12 cellular contexts compared by ENCODE assay signal in the genomic region with DNA sequence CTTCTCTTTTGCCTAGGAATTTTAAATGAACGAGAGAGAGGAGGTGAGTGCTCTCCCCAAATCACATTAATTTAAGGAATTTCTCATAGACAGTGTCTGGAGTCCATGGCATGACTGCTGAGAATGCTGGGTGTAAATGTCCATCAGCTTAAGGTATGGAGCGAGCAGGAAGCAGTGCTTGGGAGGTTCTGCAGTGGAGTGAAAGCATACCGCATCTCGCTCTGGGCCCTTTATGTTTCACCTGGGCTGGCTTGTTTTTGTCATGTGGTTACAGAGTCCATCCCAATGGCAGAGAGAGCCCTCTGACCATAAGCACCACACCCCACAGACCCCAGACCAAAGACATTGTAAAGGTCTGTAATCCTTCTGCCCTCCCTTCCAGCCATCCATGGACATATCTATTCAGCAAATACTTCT. TPM values are rescaled to one million over a fixed set of nuclear protein-coding genes. Genes with fewer than 3 reads are reported as not detected.
A peak's percentile ranks its signal among the peaks of the same experiment; 100 is the strongest.
DNase-seq lines count a peak whose midpoint lies in the region; ATAC-seq and TF ChIP-seq lines count a peak whose summit lies in the region.
"Had no signal": no experiment of that assay in that cellular context is flagged by ENCODE, and none has a peak within 500 bp of the region (broad histone marks: within the 10 kb centered on the region; RNA-seq: fewer than 3 reads in every experiment).

No MANE protein-coding gene starts in this region.

- ATAC-seq in CD4-positive, alpha-beta T cell (ENCODE audit: poor library complexity): no peak
- peak; percentile 20; the same call in 1 of the 3 replicates for ATAC-seq in GM23338
- ATAC-seq in naive thymus-derived CD4-positive, alpha-beta T cell: no peak
- no peak for ATAC-seq in HG03280 (IDR thresholded peaks at IDR 0.05; ENCODE audit: unreplicated experiment)
- no peak for ATAC-seq in right lobe of liver
- no peak for ATAC-seq in GM21576 (IDR thresholded peaks at IDR 0.05; ENCODE audit: unreplicated experiment)

- POLR2A ChIA-PET in CD4-positive, alpha-beta T cell (lab: Charles Lee): interaction anchor here (0.7 to 17.9 kb wide), 16 partner anchors 11 to 97 kb away, joined by 3 to 301 read pairs (median 6); a partner anchor contains a TSS
- POLR2A ChIA-PET in naive thymus-derived CD4-positive, alpha-beta T cell (lab: Charles Lee): interaction anchor here (0.6 to 5.9 kb wide), 12 partner anchors 10 to 265 kb away, joined by 3 to 58 read pairs (median 7); a partner anchor contains a TSS

- H3K27me3 Mint-ChIP-seq in CD4-positive, alpha-beta T cell: no peaks in the 10 kb centered on the region
- peaks cover 4% of the 10 kb centered on the region for H3K27me3 Mint-ChIP-seq in GM23338 (ENCODE audit: insufficient read depth, low read depth, poor library complexity)
- no peaks in the 10 kb centered on the region for H3K27me3 Mint-ChIP-seq in activated T-helper 2 cell treated with anti-CD3 and anti-CD28 coated beads, Interferon-gamma antibody, Interleukin-2, Interleukin-4, amounts not matched to agents 10 μg/mL and 5 μg/mL and 100 μg/mL, durations not matched to agents 14 hours and 24 hours and 36 hours (ENCODE audit: low read depth)
- H3K27me3 Mint-ChIP-seq in naive thymus-derived CD4-positive, alpha-beta T cell: no peaks in the 10 kb centered on the region

- peak overlapping the region; percentile 83 for H3K27ac ChIP-seq in CD4-positive, alpha-beta T cell (ENCODE audit: low read depth, low read length)
- H3K27ac ChIP-seq in GM23338 (ENCODE audit: low read depth): no peak overlapping the region
- peak overlapping the region; percentile 78 for H3K27ac ChIP-seq in naive thymus-derived CD4-positive, alpha-beta T cell (ENCODE audit: low read depth, low read length)
- H3K27ac ChIP-seq in right lobe of liver: no peak overlapping the region
- H3K27ac ChIP-seq: neural progenitor cell had no signal

- H3K27me3 ChIP-seq in CD4-positive, alpha-beta T cell (ENCODE audit: control insufficient read depth, insufficient read depth, low read length): no peaks in the 10 kb centered on the region
- H3K27me3 ChIP-seq in GM23338 (ENCODE audit: insufficient read depth) (no peaks in the 10 kb centered on the region), right lobe of liver (no peaks in the 10 kb centered on the region)
- H3K27me3 ChIP-seq in naive thymus-derived CD4-positive, alpha-beta T cell (ENCODE audit: control insufficient read depth in 2 of 2, insufficient read depth in 2 of 2, low read length in 2 of 2): no peaks in the 10 kb centered on the region
- H3K27me3 ChIP-seq: ascending aorta, neural progenitor cell had no signal

- no peaks in the 10 kb centered on the region; the same call in 1 of the 2 replicates for H4K20me1 ChIP-seq in GM23338 (replicated peaks; ENCODE audit: insufficient read depth)

- H3K4me3 Mint-ChIP-seq in CD4-positive, alpha-beta T cell: peak overlapping the region; percentile 86
- H3K4me3 Mint-ChIP-seq in GM23338: no peak overlapping the region
- peak overlapping the region; percentile 73 for H3K4me3 Mint-ChIP-seq in activated T-helper 2 cell treated with anti-CD3 and anti-CD28 coated beads, Interferon-gamma antibody, Interleukin-2, Interleukin-4, amounts not matched to agents 10 μg/mL and 5 μg/mL and 100 μg/mL, durations not matched to agents 14 hours and 24 hours and 36 hours (ENCODE audit: low read depth)
- H3K4me3 Mint-ChIP-seq in naive thymus-derived CD4-positive, alpha-beta T cell: peak overlapping the region; percentile 82 to 97 (median 90)
- H3K4me3 Mint-ChIP-seq: neural progenitor cell had no signal

- no peak for DNase-seq in CD4-positive, alpha-beta T cell
- no peak for DNase-seq in GM23338 (ENCODE audit: low spot score)
- DNase-seq in activated T-helper 2 cell treated with anti-CD3 and anti-CD28 coated beads, Interferon-gamma antibody, Interleukin-2, Interleukin-4, amounts not matched to agents 10 μg/mL and 5 μg/mL and 100 μg/mL, durations not matched to agents 14 hours and 24 hours and 36 hours (ENCODE audit: low spot score): no peak
- DNase-seq in naive thymus-derived CD4-positive, alpha-beta T cell: no peak
- DNase-seq in iPS-NIHi7 (ENCODE audit: extremely low spot score): no peak
- DNase-seq in right lobe of liver: no peak
- DNase-seq: DMS 273 treated with DMSO at 0.1 percent for 48 hours, NCI-H2171 had no signal

- no peak overlapping the region for H2AFZ ChIP-seq in GM23338
- H2AFZ ChIP-seq: neural progenitor cell had no signal

- no peaks in the 10 kb centered on the region for H3K9me3 Mint-ChIP-seq in CD4-positive, alpha-beta T cell
- H3K9me3 Mint-ChIP-seq in GM23338: no peaks in the 10 kb centered on the region
- H3K9me3 Mint-ChIP-seq in activated T-helper 2 cell treated with anti-CD3 and anti-CD28 coated beads, Interferon-gamma antibody, Interleukin-2, Interleukin-4, amounts not matched to agents 10 μg/mL and 5 μg/mL and 100 μg/mL, durations not matched to agents 14 hours and 24 hours and 36 hours: no peaks in the 10 kb centered on the region
- peaks cover 0 to 3% (median 0%) of the 10 kb centered on the region in 11 donors for H3K9me3 Mint-ChIP-seq in naive thymus-derived CD4-positive, alpha-beta T cell
- H3K9me3 Mint-ChIP-seq: neural progenitor cell had no signal

- H3K36me3 ChIP-seq in GM23338 (ENCODE audit: insufficient read depth) (no peaks in the 10 kb centered on the region), right lobe of liver (no peaks in the 10 kb centered on the region)
- no peaks in the 10 kb centered on the region for H3K36me3 ChIP-seq in naive thymus-derived CD4-positive, alpha-beta T cell (ENCODE audit: control insufficient read depth in 2 of 3, insufficient read depth in 3 of 3, low read length in 3 of 3)
- H3K36me3 ChIP-seq: ascending aorta, neural progenitor cell had no signal

- no peak overlapping the region for H3K4me2 ChIP-seq in GM23338
- H3K4me2 ChIP-seq: neural progenitor cell had no signal

- CTCF ChIA-PET in CD4-positive, alpha-beta T cell (lab: Charles Lee): interaction anchor here (1.0 to 5.0 kb wide), 12 partner anchors 11 to 270 kb away, joined by 3 to 28 read pairs (median 6); a partner anchor contains a TSS
- CTCF ChIA-PET in naive thymus-derived CD4-positive, alpha-beta T cell (lab: Charles Lee): interaction anchor here (1.5 to 7.6 kb wide), 2 partner anchors 21 to 22 kb away, joined by 4 to 47 read pairs; no protein-coding TSS in a partner anchor

- H3K4me1 ChIP-seq in GM23338 (ENCODE audit: insufficient read depth): no peaks in the 10 kb centered on the region
- peaks cover 72 to 94% of the 10 kb centered on the region in 2 donors for H3K4me1 ChIP-seq in naive thymus-derived CD4-positive, alpha-beta T cell (ENCODE audit: control insufficient read depth in 2 of 2, insufficient read depth in 2 of 2, low read length in 2 of 2)
- no peaks in the 10 kb centered on the region for H3K4me1 ChIP-seq in right lobe of liver
- H3K4me1 ChIP-seq: neural progenitor cell had no signal

- no peak for TF ChIP-seq CTCF in CD4-positive, alpha-beta T cell (IDR thresholded peaks at IDR 0.05)
- TF ChIP-seq CTCF in GM23338 (conservative IDR thresholded peaks at IDR 0.05; ENCODE audit: low read depth in 2 of 2) (no peak), right lobe of liver (IDR thresholded peaks at IDR 0.05) (no peak)

- TF ChIP-seq POLR2A in right lobe of liver (IDR thresholded peaks at IDR 0.05): no peak

- WGBS in right lobe of liver (ENCODE audit: insufficient coverage, low coverage, low lambda C conversion rate, missing lambda C conversion rate): 23% methylated on average over 1 of the region's 4 CpGs

- H3K36me3 Mint-ChIP-seq in CD4-positive, alpha-beta T cell (ENCODE audit: low read depth): peaks cover 37% of the 10 kb centered on the region
- H3K36me3 Mint-ChIP-seq in GM23338 (ENCODE audit: low read depth): no peaks in the 10 kb centered on the region
- H3K36me3 Mint-ChIP-seq in activated T-helper 2 cell treated with anti-CD3 and anti-CD28 coated beads, Interferon-gamma antibody, Interleukin-2, Interleukin-4, amounts not matched to agents 10 μg/mL and 5 μg/mL and 100 μg/mL, durations not matched to agents 14 hours and 24 hours and 36 hours (ENCODE audit: low read depth): peaks cover 13% of the 10 kb centered on the region
- H3K36me3 Mint-ChIP-seq in naive thymus-derived CD4-positive, alpha-beta T cell: peaks cover 0 to 57% (median 0%) of the 10 kb centered on the region in 5 donors

- H3K27ac Mint-ChIP-seq in CD4-positive, alpha-beta T cell: peak overlapping the region; percentile 97
- H3K27ac Mint-ChIP-seq in GM23338: no peak overlapping the region
- H3K27ac Mint-ChIP-seq in activated T-helper 2 cell treated with anti-CD3 and anti-CD28 coated beads, Interferon-gamma antibody, Interleukin-2, Interleukin-4, amounts not matched to agents 10 μg/mL and 5 μg/mL and 100 μg/mL, durations not matched to agents 14 hours and 24 hours and 36 hours: peak overlapping the region; percentile 79
- H3K27ac Mint-ChIP-seq in naive thymus-derived CD4-positive, alpha-beta T cell: peak overlapping the region; percentile 84 to 99 (median 94)
- H3K27ac Mint-ChIP-seq: neural progenitor cell had no signal

- no peaks in the 10 kb centered on the region for H3K79me2 ChIP-seq in GM23338 (replicated peaks; ENCODE audit: insufficient read depth)

- H3K9me3 ChIP-seq in CD4-positive, alpha-beta T cell (ENCODE audit: control insufficient read depth, low read length): no peaks in the 10 kb centered on the region
- H3K9me3 ChIP-seq in naive thymus-derived CD4-positive, alpha-beta T cell (ENCODE audit: control insufficient read depth in 2 of 3, low read length in 3 of 3): no peaks in the 10 kb centered on the region
- H3K9me3 ChIP-seq in right lobe of liver: no peaks in the 10 kb centered on the region
- H3K9me3 ChIP-seq: ascending aorta had no signal

- H3K4me3 ChIP-seq in GM23338 (no peak overlapping the region), right lobe of liver (no peak overlapping the region)
- H3K4me3 ChIP-seq in naive thymus-derived CD4-positive, alpha-beta T cell (ENCODE audit: low read length): peak overlapping the region; percentile 46
- H3K4me3 ChIP-seq: neural progenitor cell had no signal

- intact Hi-C loops in CD4-positive, alpha-beta T cell (cut with DNase I, micrococcal nuclease): no loop called here
- intact Hi-C loops in activated T-helper 2 cell treated with anti-CD3 and anti-CD28 coated beads, Interferon-gamma antibody, Interleukin-2, Interleukin-4, amounts not matched to agents 10 μg/mL and 5 μg/mL and 100 μg/mL, durations not matched to agents 14 hours and 24 hours and 36 hours (cut with micrococcal nuclease): no loop called here
- intact Hi-C loops in naive thymus-derived CD4-positive, alpha-beta T cell (cut with micrococcal nuclease): loop anchor here in 1 of 2 donors (5.0 kb wide), 2 partner anchors 33 to 77 kb away; no protein-coding TSS in a partner anchor
- intact Hi-C loops in right lobe of liver (cut with DNase I): loop anchor here in 1 of 2 donors (10.0 kb wide), 1 partner anchor 220 kb away; no protein-coding TSS in a partner anchor

- H3K9me2 ChIP-seq in GM23338 (ENCODE audit: insufficient read depth): no peaks in the 10 kb centered on the region; the same call in 1 of the 2 replicates

- no peaks in the 10 kb centered on the region for H3F3A ChIP-seq in GM23338 (replicated peaks; ENCODE audit: low read depth)

- peaks cover 96% of the 10 kb centered on the region for H3K4me1 Mint-ChIP-seq in CD4-positive, alpha-beta T cell (ENCODE audit: low read depth)
- H3K4me1 Mint-ChIP-seq in GM23338: peaks cover 15% of the 10 kb centered on the region; the same call in 2 of the 3 replicates
- H3K4me1 Mint-ChIP-seq in activated T-helper 2 cell treated with anti-CD3 and anti-CD28 coated beads, Interferon-gamma antibody, Interleukin-2, Interleukin-4, amounts not matched to agents 10 μg/mL and 5 μg/mL and 100 μg/mL, durations not matched to agents 14 hours and 24 hours and 36 hours (ENCODE audit: low read depth): peaks cover 93% of the 10 kb centered on the region
- peaks cover 79 to 97% (median 90%) of the 10 kb centered on the region in 7 donors for H3K4me1 Mint-ChIP-seq in naive thymus-derived CD4-positive, alpha-beta T cell

RNA-seq across cellular contexts. Expression of a gene that starts 20.6 kb away (rescaled TPM):
- 100 to 1,000 TPM; 106 to 114 TPM for total RNA-seq in CD4-positive, alpha-beta T cell
- 29.2 and 30.1 TPM in 2 replicates for total RNA-seq in GM23338 (2014; rRNA removed; shearing (Covaris generic))
- polyA plus RNA-seq in GM23338 (2016; fragmentation: Nextera tagmentation; extraction: Ambion mirVana): 10.6 and 12.8 TPM in 2 replicates
- total RNA-seq in activated T-helper 2 cell treated with anti-CD3 and anti-CD28 coated beads, Interferon-gamma antibody, Interleukin-2, Interleukin-4, amounts not matched to agents 10 μg/mL and 5 μg/mL and 100 μg/mL, durations not matched to agents 14 hours and 24 hours and 36 hours: 112 and 117 TPM in 2 replicates
- 100 to 1,000 TPM; 102 to 162 (median 130) TPM for total RNA-seq in naive thymus-derived CD4-positive, alpha-beta T cell
- polyA plus RNA-seq in naive thymus-derived CD4-positive, alpha-beta T cell: 100 to 1,000 TPM; 261 to 285 TPM
- total RNA-seq in right lobe of liver: 10 to 100 TPM in 2 of 6 experiments, 1 to 10 TPM in 4; 2.2 to 26.7 (median 5.4) TPM

Comparison
In these comparisons a context has a peak if more than half of its experiments do, and no peak if none do; other contexts are left out.
1. H3K27ac ChIP-seq: peak in CD4-positive, alpha-beta T cell (single experiment) and naive thymus-derived CD4-positive, alpha-beta T cell (single experiment); none in GM23338 (single experiment) and right lobe of liver (0 of 3).